Comparison of ENCODE assay signal across 14 cellular contexts in genomic region chr10:35413985-35414861, GRCh38.
DNase-seq lines count a peak whose midpoint lies in the region; ATAC-seq and TF ChIP-seq lines count a peak whose summit lies in the region.
"Had no signal": no experiment of that assay in that cellular context is flagged by ENCODE, and none has a peak within 500 bp of the region (broad histone marks: within the 10 kb centered on the region; RNA-seq: fewer than 3 reads in every experiment).

No MANE protein-coding gene starts in this region.

- H3K36me3 ChIP-seq in CD8-positive, alpha-beta T cell (ENCODE audit: insufficient read depth, low read length) = no peaks in the 10 kb centered on the region
- H3K36me3 ChIP-seq in neural progenitor cell = no peaks in the 10 kb centered on the region
- H3K36me3 ChIP-seq: WERI-Rb-1 had no signal

- H3K79me2 ChIP-seq in neural progenitor cell (ENCODE audit: low read depth) = peaks cover 82% of the 10 kb centered on the region

- no peak overlapping the region for H3K9ac ChIP-seq in neural progenitor cell

- H3K36me3 Mint-ChIP-seq in CD8-positive, alpha-beta T cell = no peaks in the 10 kb centered on the region
- no peaks in the 10 kb centered on the region for H3K36me3 Mint-ChIP-seq in neural progenitor cell
- H3K36me3 Mint-ChIP-seq in activated T-helper 1 cell treated with anti-CD3 and anti-CD28 coated beads, Interleukin-12 subunit alpha, Interleukin-12 subunit beta, Interleukin-2, Interleukin-4 antibody, amounts not matched to agents 30 ng/mL and 10 ng/mL and 1 ng/mL, durations not matched to agents 14 hours and 24 hours and 36 hours (ENCODE audit: low read depth) = peaks cover 1% of the 10 kb centered on the region

- H4K20me1 ChIP-seq in neural progenitor cell (ENCODE audit: low read depth) = peaks cover 69% of the 10 kb centered on the region

- peaks cover 17% of the 10 kb centered on the region for H3K4me1 Mint-ChIP-seq in CD8-positive, alpha-beta T cell (ENCODE audit: low read depth)
- peaks cover 55% of the 10 kb centered on the region for H3K4me1 Mint-ChIP-seq in neural progenitor cell
- peaks cover 32% of the 10 kb centered on the region for H3K4me1 Mint-ChIP-seq in activated T-helper 1 cell treated with anti-CD3 and anti-CD28 coated beads, Interleukin-12 subunit alpha, Interleukin-12 subunit beta, Interleukin-2, Interleukin-4 antibody, amounts not matched to agents 30 ng/mL and 10 ng/mL and 1 ng/mL, durations not matched to agents 14 hours and 24 hours and 36 hours (ENCODE audit: low read depth)

- H3K4me1 ChIP-seq in CD8-positive, alpha-beta T cell (ENCODE audit: insufficient read depth, low read length) = peaks cover 51% of the 10 kb centered on the region
- H3K4me1 ChIP-seq in neural progenitor cell = peaks cover 37% of the 10 kb centered on the region

- H3K27ac Mint-ChIP-seq in CD8-positive, alpha-beta T cell = peak overlapping the region; percentile 10
- H3K27ac Mint-ChIP-seq in neural progenitor cell = peak overlapping the region; percentile 40
- H3K27ac Mint-ChIP-seq in activated T-helper 1 cell treated with anti-CD3 and anti-CD28 coated beads, Interleukin-12 subunit alpha, Interleukin-12 subunit beta, Interleukin-2, Interleukin-4 antibody, amounts not matched to agents 30 ng/mL and 10 ng/mL and 1 ng/mL, durations not matched to agents 14 hours and 24 hours and 36 hours = no peak overlapping the region

- ATAC-seq in CD8-positive, alpha-beta T cell = peak; percentile 61
- no peak for ATAC-seq in GM19023 (IDR thresholded peaks at IDR 0.05; ENCODE audit: unreplicated experiment)

- no peaks in the 10 kb centered on the region for H3K9me3 ChIP-seq in CD8-positive, alpha-beta T cell (ENCODE audit: low read length)
- no peaks in the 10 kb centered on the region for H3K9me3 ChIP-seq in neural progenitor cell (ENCODE audit: low read depth)

- H3K4me3 Mint-ChIP-seq in CD8-positive, alpha-beta T cell = peak overlapping the region; percentile 16
- H3K4me3 Mint-ChIP-seq in neural progenitor cell = no peak overlapping the region
- no peak overlapping the region for H3K4me3 Mint-ChIP-seq in activated T-helper 1 cell treated with anti-CD3 and anti-CD28 coated beads, Interleukin-12 subunit alpha, Interleukin-12 subunit beta, Interleukin-2, Interleukin-4 antibody, amounts not matched to agents 30 ng/mL and 10 ng/mL and 1 ng/mL, durations not matched to agents 14 hours and 24 hours and 36 hours

- intact Hi-C loops in CD8-positive, alpha-beta T cell (cut with DNase I, micrococcal nuclease) = no loop called here
- intact Hi-C loops in activated T-helper 1 cell treated with anti-CD3 and anti-CD28 coated beads, Interleukin-12 subunit alpha, Interleukin-12 subunit beta, Interleukin-2, Interleukin-4 antibody, amounts not matched to agents 30 ng/mL and 10 ng/mL and 1 ng/mL, durations not matched to agents 14 hours and 24 hours and 36 hours (cut with micrococcal nuclease) = loop anchor here (1.0 kb wide), 2 partner anchors 58 to 74 kb away; no protein-coding TSS in a partner anchor

- no peaks in the 10 kb centered on the region for H3K27me3 Mint-ChIP-seq in CD8-positive, alpha-beta T cell (ENCODE audit: low read depth)
- peaks cover 11% of the 10 kb centered on the region for H3K27me3 Mint-ChIP-seq in neural progenitor cell (ENCODE audit: insufficient read depth, low read depth)
- H3K27me3 Mint-ChIP-seq in activated T-helper 1 cell treated with anti-CD3 and anti-CD28 coated beads, Interleukin-12 subunit alpha, Interleukin-12 subunit beta, Interleukin-2, Interleukin-4 antibody, amounts not matched to agents 30 ng/mL and 10 ng/mL and 1 ng/mL, durations not matched to agents 14 hours and 24 hours and 36 hours (ENCODE audit: insufficient read depth) = no peaks in the 10 kb centered on the region

- H3F3A ChIP-seq in neural progenitor cell (ENCODE audit: low read depth) = peaks cover 18% of the 10 kb centered on the region

- POLR2A ChIA-PET in CD8-positive, alpha-beta T cell (lab: Charles Lee) = no interaction called here

- no peak overlapping the region for H2AFZ ChIP-seq in neural progenitor cell (replicated peaks)

- peak in 2 of 7 experiments; percentile 34 to 35 for DNase-seq in CD8-positive, alpha-beta T cell
- peak; percentile 53 for DNase-seq in Jurkat, Clone E6-1 (ENCODE audit: low read depth, low spot score)
- peak; percentile 41 for DNase-seq in choroid plexus epithelial cell (ENCODE audit: low read depth)
- no peak for DNase-seq in neural progenitor cell (ENCODE audit: low spot score)
- no peak for DNase-seq in activated T-helper 1 cell treated with anti-CD3 and anti-CD28 coated beads, Interleukin-12 subunit alpha, Interleukin-12 subunit beta, Interleukin-2, Interleukin-4 antibody, amounts not matched to agents 30 ng/mL and 10 ng/mL and 1 ng/mL, durations not matched to agents 14 hours and 24 hours and 36 hours (ENCODE audit: low spot score)
- DNase-seq in OCI-M2 (lab: John Stamatoyannopoulos, UW; ENCODE audit: unreplicated experiment) = no peak
- no peak for DNase-seq in cerebellar nuclear complex (lab: John Stamatoyannopoulos, UW)
- DNase-seq: DMS79; KG1; left cardiac atrium; NK-92 treated with Interleukin-12 subunit alpha and Interleukin-12 subunit beta, amount 100 ng/mL, for 24 hours; small intestine; WERI-Rb-1 had no signal

- no peaks in the 10 kb centered on the region for H3K9me3 Mint-ChIP-seq in CD8-positive, alpha-beta T cell
- no peaks in the 10 kb centered on the region for H3K9me3 Mint-ChIP-seq in neural progenitor cell
- no peaks in the 10 kb centered on the region for H3K9me3 Mint-ChIP-seq in activated T-helper 1 cell treated with anti-CD3 and anti-CD28 coated beads, Interleukin-12 subunit alpha, Interleukin-12 subunit beta, Interleukin-2, Interleukin-4 antibody, amounts not matched to agents 30 ng/mL and 10 ng/mL and 1 ng/mL, durations not matched to agents 14 hours and 24 hours and 36 hours

- no peak overlapping the region for H3K27ac ChIP-seq in CD8-positive, alpha-beta T cell (ENCODE audit: low read depth, low read length)
- no peak overlapping the region for H3K27ac ChIP-seq in neural progenitor cell
- H3K27ac ChIP-seq: WERI-Rb-1 had no signal

- no peak overlapping the region for H3K4me2 ChIP-seq in neural progenitor cell

- no peaks in the 10 kb centered on the region for H3K27me3 ChIP-seq in CD8-positive, alpha-beta T cell (ENCODE audit: insufficient read depth, low read length)
- H3K27me3 ChIP-seq in neural progenitor cell = no peaks in the 10 kb centered on the region

- no peak for TF ChIP-seq CTCF in CD8-positive, alpha-beta T cell (IDR thresholded peaks at IDR 0.05)
- no peak for TF ChIP-seq CTCF in choroid plexus epithelial cell (conservative IDR thresholded peaks at IDR 0.05; ENCODE audit: low read depth, low read length)
- TF ChIP-seq CTCF in neural progenitor cell (IDR thresholded peaks at IDR 0.05) = no peak

- CTCF ChIA-PET in CD8-positive, alpha-beta T cell (lab: Charles Lee) = interaction anchor here (0.5 to 1.4 kb wide), 3 partner anchors 13 to 467 kb away, joined by 3 read pairs; no protein-coding TSS in a partner anchor

- H3K4me3 ChIP-seq in CD8-positive, alpha-beta T cell (ENCODE audit: low read depth, low read length) = no peak overlapping the region
- no peak overlapping the region for H3K4me3 ChIP-seq in Jurkat, Clone E6-1 (ENCODE audit: low read length)
- H3K4me3 ChIP-seq in choroid plexus epithelial cell (ENCODE audit: low read depth, low read length) (no peak overlapping the region), neural progenitor cell (no peak overlapping the region)

Comparison
In these comparisons a context has a peak if more than half of its experiments do, and no peak if none do; other contexts are left out.
1. DNase-seq: peak in Jurkat, Clone E6-1 (single experiment) and choroid plexus epithelial cell (single experiment); none in neural progenitor cell (single experiment), activated T-helper 1 cell treated with anti-CD3 and anti-CD28 coated beads, Interleukin-12 subunit alpha, Interleukin-12 subunit beta, Interleukin-2, Interleukin-4 antibody, amounts not matched to agents 30 ng/mL and 10 ng/mL and 1 ng/mL, durations not matched to agents 14 hours and 24 hours and 36 hours (single experiment), OCI-M2 (single experiment) and cerebellar nuclear complex (0 of 2).